Comparison of ENCODE assay signal across 11 cellular contexts in the genomic region with DNA sequence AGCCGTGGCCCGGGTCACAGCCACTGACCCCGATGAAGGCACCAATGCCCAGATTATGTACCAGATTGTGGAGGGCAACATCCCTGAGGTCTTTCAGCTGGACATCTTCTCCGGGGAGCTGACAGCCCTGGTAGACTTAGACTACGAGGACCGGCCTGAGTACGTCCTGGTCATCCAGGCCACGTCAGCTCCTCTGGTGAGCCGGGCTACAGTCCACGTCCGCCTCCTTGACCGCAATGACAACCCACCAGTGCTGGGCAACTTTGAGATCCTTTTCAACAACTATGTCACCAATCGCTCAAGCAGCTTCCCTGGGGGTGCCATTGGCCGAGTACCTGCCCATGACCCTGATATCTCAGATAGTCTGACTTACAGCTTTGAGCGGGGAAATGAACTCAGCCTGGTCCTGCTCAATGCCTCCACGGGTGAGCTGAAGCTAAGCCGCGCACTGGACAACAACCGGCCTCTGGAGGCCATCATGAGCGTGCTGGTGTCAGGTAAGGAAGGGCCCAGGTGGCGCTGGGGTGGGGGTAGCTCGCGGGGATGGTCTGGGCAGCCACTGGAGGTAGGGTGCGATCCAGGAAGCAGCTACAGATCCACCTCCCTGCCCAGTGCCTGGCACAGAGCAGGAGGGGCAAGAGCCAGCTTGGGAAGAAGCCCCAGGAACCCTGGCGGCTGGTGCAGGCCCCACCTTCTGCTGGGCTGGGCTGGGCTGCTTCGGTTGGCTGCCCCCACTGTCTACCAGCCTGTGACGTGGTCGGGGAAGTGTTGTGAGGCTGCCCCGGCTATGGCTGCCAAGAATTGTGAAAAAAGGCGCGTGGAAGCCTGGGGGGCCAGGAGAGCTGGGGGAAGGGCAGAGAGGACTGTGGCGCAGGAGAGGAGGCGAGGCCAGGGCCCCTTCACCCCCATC. TPM values are rescaled to one million over a fixed set of nuclear protein-coding genes. Genes with fewer than 3 reads are reported as not detected.
DNase-seq lines count a peak whose midpoint lies in the region; ATAC-seq, FAIRE-seq and TF ChIP-seq lines count a peak whose summit lies in the region.
"Had no signal": no experiment of that assay in that cellular context is flagged by ENCODE, and none has a peak within 500 bp of the region (broad histone marks: within the 10 kb centered on the region; RNA-seq: fewer than 3 reads in every experiment).

No MANE protein-coding gene starts in this region.

- H2AFZ ChIP-seq in K562 (ENCODE audit: low read depth, low read length), result peak overlapping the region; percentile 69
- no peak overlapping the region for H2AFZ ChIP-seq in PC-9

- no peak overlapping the region; the same call in 1 of the 2 replicates for H3K4me3 ChIP-seq in HUES6 (ENCODE audit: low read depth, low read length)
- H3K4me3 ChIP-seq in K562, result peak overlapping the region; percentile 18; the same call in 1 of the 2 replicates
- H3K4me3 ChIP-seq in stomach, result peak overlapping the region in 3 of 4 donors; percentile 1 to 11 (median 2)
- H3K4me3 ChIP-seq in PC-9, result no peak overlapping the region
- H3K4me3 ChIP-seq: hepatocyte had no signal

- TF ChIP-seq EP300 in K562 (IDR thresholded peaks at IDR 0.05; ENCODE audit: low read length) (no peak), stomach (IDR thresholded peaks at IDR 0.05) (no peak)

- no peak for FAIRE-seq in K562 (lab: Jason Lieb, UNC)

- H3K79me2 ChIP-seq in K562 (ENCODE audit: control insufficient read depth, insufficient read depth, low read length) (peaks cover 36% of the 10 kb centered on the region), PC-9 (ENCODE audit: low read depth) (no peaks in the 10 kb centered on the region)
- H3K79me2 ChIP-seq: hepatocyte had no signal

- no peak for TF ChIP-seq RAD21 in K562 (CRISPR knock-in tag; conservative IDR thresholded peaks at IDR 0.05 in 1 of 2, IDR thresholded peaks at IDR 0.05 in 1 of 2)

- peak overlapping the region; percentile 62; the same call in 1 of the 2 replicates for H3K27ac ChIP-seq in HUES6 (ENCODE audit: low read depth, low read length)
- peak overlapping the region; percentile 89 for H3K27ac ChIP-seq in K562 (ENCODE audit: extremely low read depth, low read depth, low read length)
- H3K27ac ChIP-seq in stomach, result peak overlapping the region in 4 of 5 donors; percentile 54 to 80 (median 68)
- no peak overlapping the region for H3K27ac ChIP-seq in PC-9

- H4K20me1 ChIP-seq in K562 (replicated peaks; ENCODE audit: control insufficient read depth, insufficient read depth, low read length), result no peaks in the 10 kb centered on the region
- no peaks in the 10 kb centered on the region for H4K20me1 ChIP-seq in PC-9 (ENCODE audit: insufficient read depth)

- POLR2A ChIA-PET in K562 (lab: Yijun Ruan, JAX) (interaction anchor here (0.6 to 4.8 kb wide), 9 partner anchors 13 to 291 kb away, joined by 3 to 36 read pairs (median 3); partner anchors contain the start of gene SORT1), PC-9 (lab: Charles Lee; ENCODE audit: unreplicated experiment) (interaction anchor here (0.6 kb wide), 1 partner anchor 35 kb away, joined by 3 read pairs; no protein-coding TSS in a partner anchor)

- H3K9me1 ChIP-seq in K562 (ENCODE audit: control insufficient read depth, insufficient read depth, low read length), result peaks cover 4% of the 10 kb centered on the region

- TF ChIP-seq POLR2A in K562 (conservative IDR thresholded peaks at IDR 0.05) (no peak), stomach (IDR thresholded peaks at IDR 0.05) (no peak)

- TF ChIP-seq CTCF in K562 (IDR thresholded peaks at IDR 0.05 in 2 of 3, conservative IDR thresholded peaks at IDR 0.05 in 1 of 3; ENCODE audit: insufficient read depth in 2 of 3, low read depth in 1 of 3, low read length in 3 of 3), result no peak
- TF ChIP-seq CTCF in stomach (IDR thresholded peaks at IDR 0.05), result no peak
- TF ChIP-seq CTCF in PC-9 (conservative IDR thresholded peaks at IDR 0.05), result no peak

- H3K27me3 ChIP-seq in HUES6 (ENCODE audit: control insufficient read depth, insufficient read depth, low read length) (peaks cover 32% of the 10 kb centered on the region), K562 (ENCODE audit: control insufficient read depth in 2 of 2, insufficient read depth in 2 of 2, low read length in 2 of 2) (no peaks in the 10 kb centered on the region), stomach (peaks cover 0 to 13% (median 5%) of the 10 kb centered on the region in 3 donors), PC-9 (ENCODE audit: insufficient read depth, low read depth) (no peaks in the 10 kb centered on the region)
- H3K27me3 ChIP-seq: hepatocyte had no signal

- H3K9me2 ChIP-seq in PC-9 (ENCODE audit: insufficient read depth), result no peaks in the 10 kb centered on the region

- intact Hi-C loops in K562 (cut with micrococcal nuclease), result no loop called here
- intact Hi-C loops in stomach (cut with DNase I; ENCODE audit: low total_unique reads), result no loop called here
- intact Hi-C loops in PC-9 (cut with micrococcal nuclease; ENCODE audit: unreplicated experiment), result no loop called here

- peaks cover 15% of the 10 kb centered on the region for H3F3A ChIP-seq in PC-9 (ENCODE audit: insufficient read depth, low read depth)

- H3K9me3 ChIP-seq in HUES6 (ENCODE audit: control insufficient read depth, insufficient read depth, low read depth, low read length), result no peaks in the 10 kb centered on the region
- H3K9me3 ChIP-seq in K562 (replicated peaks; ENCODE audit: control insufficient read depth, insufficient read depth, low read depth, low read length), result no peaks in the 10 kb centered on the region
- no peaks in the 10 kb centered on the region for H3K9me3 ChIP-seq in stomach
- no peaks in the 10 kb centered on the region for H3K9me3 ChIP-seq in PC-9 (ENCODE audit: insufficient read depth, low read depth)

- ATAC-seq in K562 (no peak), HG03175 (IDR thresholded peaks at IDR 0.05; ENCODE audit: unreplicated experiment) (no peak)

- peaks cover 40% of the 10 kb centered on the region for H3K4me1 ChIP-seq in HUES6 (ENCODE audit: control insufficient read depth, insufficient read depth, low read length)
- H3K4me1 ChIP-seq in K562 (replicated peaks in 1 of 2; ENCODE audit: control insufficient read depth in 2 of 2, insufficient read depth in 2 of 2, low read length in 2 of 2), result peaks cover 43 to 81% of the 10 kb centered on the region in 2 experiments
- peaks cover 22 to 53% (median 40%) of the 10 kb centered on the region in 4 donors for H3K4me1 ChIP-seq in stomach
- H3K4me1 ChIP-seq in PC-9 (replicated peaks; ENCODE audit: insufficient read depth), result peaks cover 50% of the 10 kb centered on the region

- BruUV-seq in K562 (replicated peaks; lab: Mats Ljungman, UMichigan), result no TSS peak
- no TSS peak for BruUV-seq in PC-9 (replicated peaks; lab: Mats Ljungman, UMichigan)

- CTCF ChIA-PET in K562 (lab: Yijun Ruan, JAX; ENCODE audit: low intra/inter-chr PET ratio) (no interaction called here), PC-9 (lab: Charles Lee) (interaction anchor here (0.6 kb wide), 1 partner anchor 561 kb away, joined by 3 read pairs; no protein-coding TSS in a partner anchor)

- peak overlapping the region; percentile 83 for H3K4me2 ChIP-seq in K562 (ENCODE audit: insufficient read depth, low read length)
- no peak overlapping the region for H3K4me2 ChIP-seq in PC-9
- H3K4me2 ChIP-seq: hepatocyte had no signal

- H3K36me3 ChIP-seq in HUES6 (ENCODE audit: control insufficient read depth, insufficient read depth, low read length), result no peaks in the 10 kb centered on the region
- peaks cover 6% of the 10 kb centered on the region; the same call in 2 of the 3 replicates for H3K36me3 ChIP-seq in K562 (ENCODE audit: control insufficient read depth, insufficient read depth, low read length)
- peaks cover 0 to 5% (median under 1%) of the 10 kb centered on the region in 4 donors for H3K36me3 ChIP-seq in stomach
- H3K36me3 ChIP-seq in PC-9 (ENCODE audit: low read depth), result no peaks in the 10 kb centered on the region

- WGBS in K562 (ENCODE audit: insufficient coverage, low coverage, missing lambda C conversion rate), result 80% methylated on average over 33 of the region's 33 CpGs
- WGBS in stomach, 5 donors, result 74 to 83% (median 80%) methylated on average over 24 to 33 of the region's 33 CpGs

- in situ Hi-C loops in K562 (cut with MboI), result no loop called here

- peak in 2 of 4 experiments; percentile 58 to 59 for DNase-seq in K562 (ENCODE audit: extremely low read depth in 1 of 4, low spot score in 3 of 4)
- DNase-seq in kidney glomerular epithelial cell (lab: John Stamatoyannopoulos, UW), result peak; percentile 79
- DNase-seq in stomach, result no peak
- no peak for DNase-seq in activated gamma-delta T cell treated with Interleukin-2 at 50 U/mL for 16 hours
- DNase-seq in SIG-M5 (lab: John Stamatoyannopoulos, UW), result no peak
- no peak for DNase-seq in PC-9
- DNase-seq: activated CD4-positive, alpha-beta T cell treated with anti-CD3 and anti-CD28 coated beads for 4 hours had no signal

- H3K9ac ChIP-seq in HUES6 (ENCODE audit: low read length) (peak overlapping the region; percentile 15), K562 (ENCODE audit: insufficient read depth in 1 of 2, low read depth in 2 of 2, low read length in 2 of 2) (peak overlapping the region; percentile 81 to 89)

RNA-seq across cellular contexts. Expression of gene CELSR2, which starts 3.8 kb away (rescaled TPM):
- 44.8 and 129 TPM in 2 replicates for total RNA-seq in K562 (2011; cell fraction: chromatin; rRNA removed; ENCODE audit: low replicate concordance)
- total RNA-seq in K562 (2011; cell fraction: nucleolus; rRNA removed), result 69.9 and 80.7 TPM in 2 replicates
- 57.7 and 69.2 TPM in 2 replicates for total RNA-seq in K562 (2011; cell fraction: nucleoplasm; rRNA removed)
- total RNA-seq in K562 (2014; rRNA removed) (4.1 and 5.9 TPM in 2 replicates), K562 (2014; rRNA removed; fragmentation: Illumina TruSeq; extraction: Trizol) (2.7 and 3.0 TPM in 2 replicates), K562 (2015; rRNA removed; fragmentation: Illumina TruSeq; extraction: Trizol) (4.2 and 5.0 TPM in 2 replicates), K562 (2021) (19.1 and 21.9 TPM in 2 replicates), stomach (10 to 100 TPM in 1 of 5 donors, 1 to 10 TPM in 4; 3.5 to 18.7 (median 7.2) TPM), PC-9 (2021) (19.0 and 19.5 TPM in 2 replicates)
- polyA plus RNA-seq in K562 (2011; rRNA removed) (7.2 and 8.2 TPM in 2 replicates), K562 (2014; fragmentation: Illumina TruSeq; extraction: Trizol) (14.1 and 15.3 TPM in 2 replicates), K562 (2014; fragmentation: Nextera tagmentation; extraction: Ambion mirVana) (under 1 TPM; 0.31 to 0.86 TPM), K562 (2014; rRNA removed) (9.0 and 10.2 TPM in 2 replicates), stomach (1 to 10 TPM in 2 of 3 donors, under 1 TPM in 1; 0.76 to 8.7 (median 1.5) TPM)
- 8.3 and 12.6 TPM in 2 replicates for polyA plus RNA-seq in K562 (2011; cell fraction: cytosol; rRNA removed)
- polyA plus RNA-seq in K562 (2011; cell fraction: nucleus; rRNA removed), result 38.5 and 63.5 TPM in 2 replicates
- 15.6 and 17.8 TPM in 2 replicates for polyA plus RNA-seq in K562 (2012)
- polyA minus RNA-seq in K562 (2011; rRNA and poly(A)+ RNA removed), result 14.3 and 24.2 TPM in 2 replicates
- polyA minus RNA-seq in K562 (2011; cell fraction: cytosol; rRNA and poly(A)+ RNA removed), result 23.8 and 25.3 TPM in 2 replicates
- 31.9 and 33.1 TPM in 2 replicates for polyA minus RNA-seq in K562 (2011; cell fraction: nucleus; rRNA and poly(A)+ RNA removed)

RNA-seq across cellular contexts. Expression of gene PSRC1, which starts 29.8 kb away (rescaled TPM):
- total RNA-seq in K562 (2011; cell fraction: chromatin; rRNA removed; ENCODE audit: low replicate concordance), result 69.7 and 109 TPM in 2 replicates
- 85.4 and 86.3 TPM in 2 replicates for total RNA-seq in K562 (2011; cell fraction: nucleolus; rRNA removed)
- total RNA-seq in K562 (2011; cell fraction: nucleoplasm; rRNA removed), result 66.2 and 83.3 TPM in 2 replicates
- total RNA-seq in K562 (2014; rRNA removed) (52.2 and 64.0 TPM in 2 replicates), K562 (2014; rRNA removed; fragmentation: Illumina TruSeq; extraction: Trizol) (27.9 and 28.7 TPM in 2 replicates), K562 (2015; rRNA removed; fragmentation: Illumina TruSeq; extraction: Trizol) (34.7 and 37.0 TPM in 2 replicates), K562 (2021) (51.8 and 55.4 TPM in 2 replicates), stomach (10 to 100 TPM in 1 of 5 donors, 1 to 10 TPM in 1, under 1 TPM in 2, not detected in 1; 0.29 to 18.7 (median 1.7) TPM), PC-9 (2021) (26.4 and 28.6 TPM in 2 replicates)
- polyA plus RNA-seq in K562 (2011; rRNA removed) (39.3 and 59.5 TPM in 2 replicates), K562 (2014; fragmentation: Illumina TruSeq; extraction: Trizol) (41.8 and 49.7 TPM in 2 replicates), K562 (2014; fragmentation: Nextera tagmentation; extraction: Ambion mirVana) (1 to 10 TPM; 6.5 to 7.9 TPM), K562 (2014; rRNA removed) (56.1 and 65.2 TPM in 2 replicates), stomach (10 to 100 TPM in 1 of 3 donors, 1 to 10 TPM in 2; 3.6 to 11.2 (median 4.1) TPM)
- 40.2 and 44.2 TPM in 2 replicates for polyA plus RNA-seq in K562 (2011; cell fraction: cytosol; rRNA removed)
- polyA plus RNA-seq in K562 (2011; cell fraction: nucleus; rRNA removed), result 225 and 272 TPM in 2 replicates
- polyA plus RNA-seq in K562 (2012), result 43.7 and 45.1 TPM in 2 replicates
- polyA minus RNA-seq in K562 (2011; rRNA and poly(A)+ RNA removed), result 16.7 and 17.2 TPM in 2 replicates
- polyA minus RNA-seq in K562 (2011; cell fraction: cytosol; rRNA and poly(A)+ RNA removed), result 15.9 and 17.8 TPM in 2 replicates
- 23.6 and 43.5 TPM in 2 replicates for polyA minus RNA-seq in K562 (2011; cell fraction: nucleus; rRNA and poly(A)+ RNA removed)
- polyA plus RNA-seq: IgD-negative memory B cell had no signal

RNA-seq across cellular contexts. Expression of gene SARS1, which starts 39.4 kb away (rescaled TPM):
- total RNA-seq in K562 (2011; cell fraction: chromatin; rRNA removed; ENCODE audit: low replicate concordance), result 340 and 395 TPM in 2 replicates
- total RNA-seq in K562 (2011; cell fraction: nucleolus; rRNA removed), result 195 and 209 TPM in 2 replicates
- total RNA-seq in K562 (2011; cell fraction: nucleoplasm; rRNA removed), result 265 and 293 TPM in 2 replicates
- 254 and 257 TPM in 2 replicates for total RNA-seq in K562 (2014; rRNA removed)
- total RNA-seq in K562 (2014; rRNA removed; fragmentation: Illumina TruSeq; extraction: Trizol), result 273 and 284 TPM in 2 replicates
- total RNA-seq in K562 (2015; rRNA removed; fragmentation: Illumina TruSeq; extraction: Trizol), result 211 and 221 TPM in 2 replicates
- total RNA-seq in K562 (2021), result 232 and 246 TPM in 2 replicates
- 221 and 230 TPM in 2 replicates for polyA plus RNA-seq in K562 (2011; rRNA removed)
- polyA plus RNA-seq in K562 (2011; cell fraction: cytosol; rRNA removed), result 149 and 217 TPM in 2 replicates
- 232 and 336 TPM in 2 replicates for polyA plus RNA-seq in K562 (2011; cell fraction: nucleus; rRNA removed)
- polyA plus RNA-seq in K562 (2012), result 195 and 518 TPM in 2 replicates
- 293 and 317 TPM in 2 replicates for polyA plus RNA-seq in K562 (2014; fragmentation: Illumina TruSeq; extraction: Trizol)
- polyA plus RNA-seq in K562 (2014; fragmentation: Nextera tagmentation; extraction: Ambion mirVana), result 100 to 1,000 TPM; 336 to 623 TPM
- polyA plus RNA-seq in K562 (2014; rRNA removed), result 235 and 240 TPM in 2 replicates
- 227 and 242 TPM in 2 replicates for polyA minus RNA-seq in K562 (2011; rRNA and poly(A)+ RNA removed)
- 87.5 and 101 TPM in 2 replicates for polyA minus RNA-seq in K562 (2011; cell fraction: cytosol; rRNA and poly(A)+ RNA removed)
- polyA minus RNA-seq in K562 (2011; cell fraction: nucleus; rRNA and poly(A)+ RNA removed), result 92.1 and 168 TPM in 2 replicates
- 100 to 1,000 TPM in 4 of 5 donors, 10 to 100 TPM in 1; 80.8 to 127 (median 117) TPM for total RNA-seq in stomach
- 100 to 1,000 TPM in 2 of 3 donors, 10 to 100 TPM in 1; 95.6 to 232 (median 100) TPM for polyA plus RNA-seq in stomach
- total RNA-seq in PC-9 (2021), result 206 and 279 TPM in 2 replicates

RNA-seq across cellular contexts. Expression of gene MYBPHL, which starts 53.7 kb away (rescaled TPM):
- total RNA-seq in K562 (2011; cell fraction: chromatin; rRNA removed; ENCODE audit: low replicate concordance), result 1.2 and 1.7 TPM in 2 replicates
- total RNA-seq in K562 (2011; cell fraction: nucleolus; rRNA removed), result 1.2 TPM in 2 replicates
- total RNA-seq in K562 (2011; cell fraction: nucleoplasm; rRNA removed), result 1.5 TPM in 1 of 2 replicates, not detected in the other
- total RNA-seq in K562 (2014; rRNA removed), result 0.49 and 0.50 TPM in 2 replicates
- total RNA-seq in K562 (2014; rRNA removed; fragmentation: Illumina TruSeq; extraction: Trizol), result 0.33 and 0.57 TPM in 2 replicates
- total RNA-seq in K562 (2015; rRNA removed; fragmentation: Illumina TruSeq; extraction: Trizol), result 0.15 and 0.22 TPM in 2 replicates
- 0.34 and 0.66 TPM in 2 replicates for total RNA-seq in K562 (2021)
- polyA plus RNA-seq in K562 (2011; rRNA removed), result 0.60 and 1.9 TPM in 2 replicates
- 0.52 and 2.6 TPM in 2 replicates for polyA plus RNA-seq in K562 (2011; cell fraction: cytosol; rRNA removed)
- polyA plus RNA-seq in K562 (2011; cell fraction: nucleus; rRNA removed), result 0.73 and 4.1 TPM in 2 replicates
- 0.08 and 0.36 TPM in 2 replicates for polyA plus RNA-seq in K562 (2012)
- polyA plus RNA-seq in K562 (2014; fragmentation: Illumina TruSeq; extraction: Trizol), result 0.22 and 0.36 TPM in 2 replicates
- under 1 TPM; 0.20 TPM for polyA plus RNA-seq in K562 (2014; fragmentation: Nextera tagmentation; extraction: Ambion mirVana)
- polyA plus RNA-seq in K562 (2014; rRNA removed), result 0.08 and 0.45 TPM in 2 replicates
- 0.42 and 0.74 TPM in 2 replicates for polyA minus RNA-seq in K562 (2011; rRNA and poly(A)+ RNA removed)
- 0.57 TPM in 1 of 2 replicates, not detected in the other for polyA minus RNA-seq in K562 (2011; cell fraction: cytosol; rRNA and poly(A)+ RNA removed)
- 0.56 and 0.67 TPM in 2 replicates for polyA minus RNA-seq in K562 (2011; cell fraction: nucleus; rRNA and poly(A)+ RNA removed)
- total RNA-seq in stomach, result not detected
- under 1 TPM in 1 of 3 donors, not detected in 2; 0.45 TPM for polyA plus RNA-seq in stomach
- not detected in 2 replicates for total RNA-seq in PC-9 (2021)
- polyA plus RNA-seq: IgD-negative memory B cell had no signal

Comparison
In these comparisons a context has a peak if more than half of its experiments do, and no peak if none do; other contexts are left out.
1. H3K4me3 ChIP-seq: peak in K562 (single experiment) and stomach (3 of 4); none in HUES6 (single experiment) and PC-9 (single experiment).